Comparison of ENCODE assay signal across 20 cellular contexts in genomic region chr3:148512648-148513047, GRCh38.
DNase-seq lines count a peak whose midpoint lies in the region; TF ChIP-seq lines count a peak whose summit lies in the region.
"Had no signal": no experiment of that assay in that cellular context is flagged by ENCODE, and none has a peak within 500 bp of the region (broad histone marks: within the 10 kb centered on the region; RNA-seq: fewer than 3 reads in every experiment).

No MANE protein-coding gene starts in this region.

- no peak overlapping the region for H3K4me3 Mint-ChIP-seq in nephron
- H3K4me3 Mint-ChIP-seq: CD8-positive, alpha-beta T cell; GM23338; IgD-negative memory B cell had no signal

- peak overlapping the region; percentile 36; the same call in 1 of the 2 replicates for H2AFZ ChIP-seq in MM.1S (ENCODE audit: low read length)

- no peaks in the 10 kb centered on the region for H3K36me3 ChIP-seq in MM.1S (replicated peaks; ENCODE audit: insufficient read depth, low read length)
- H3K36me3 ChIP-seq: BLaER1 treated with 17β-estradiol and CSF1 and Interleukin-3, amounts not matched to agents 10 nM and 100 nM; MG63 had no signal

- H3K4me1 Mint-ChIP-seq in nephron: peaks cover 21% of the 10 kb centered on the region
- H3K4me1 Mint-ChIP-seq: GM23338, IgD-negative memory B cell had no signal

- DNase-seq in EH (ENCODE audit: low read depth) (peak; percentile 24), MM.1S (no peak), cardiac fibroblast (ENCODE audit: low read depth in 2 of 2) (peak; percentile 5 to 37), NCI-H187 (lab: John Stamatoyannopoulos, UW) (no peak), superior temporal gyrus (ENCODE audit: extremely low spot score) (no peak), KBM-7 (no peak)
- DNase-seq: Calu3; CD8-positive, alpha-beta T cell; MG63; NCI-H1092 treated with DMSO at 0.1 percent for 48 hours; NCI-H146; NCI-H2081; NCI-H2171 treated with DMSO at 0.1 percent for 48 hours; SHP77 treated with DMSO at 0.1 percent for 48 hours had no signal

- H4K20me1 ChIP-seq in MM.1S (ENCODE audit: insufficient read depth, low read length): no peaks in the 10 kb centered on the region
- H4K20me1 ChIP-seq: BLaER1 treated with 17β-estradiol and CSF1 and Interleukin-3, amounts not matched to agents 10 nM and 100 nM had no signal

- no peaks in the 10 kb centered on the region for H3F3A ChIP-seq in MM.1S (ENCODE audit: insufficient read depth, low read length)

- TF ChIP-seq CTCF in MM.1S (IDR thresholded peaks at IDR 0.05; ENCODE audit: low read length) (no peak), cardiac fibroblast (IDR thresholded peaks at IDR 0.05; ENCODE audit: low read depth, low read length) (no peak), nephron (IDR thresholded peaks at IDR 0.05; ENCODE audit: unreplicated experiment in 3 of 3) (no peak)

- peak overlapping the region; percentile 57; the same call in 1 of the 2 replicates for H3K27ac ChIP-seq in MM.1S (ENCODE audit: low read length)
- H3K27ac ChIP-seq: A549, HL-60 had no signal

- no peaks in the 10 kb centered on the region for H3K27me3 ChIP-seq in MM.1S (replicated peaks; ENCODE audit: insufficient read depth, low read length)
- H3K27me3 ChIP-seq: BLaER1 treated with 17β-estradiol and CSF1 and Interleukin-3, amounts not matched to agents 10 nM and 100 nM; MG63 had no signal

- no peaks in the 10 kb centered on the region for H3K79me2 ChIP-seq in MM.1S (ENCODE audit: low read length)

- H3K36me3 Mint-ChIP-seq in nephron (ENCODE audit: low read depth): no peaks in the 10 kb centered on the region
- H3K36me3 Mint-ChIP-seq: CD8-positive, alpha-beta T cell; IgD-negative memory B cell had no signal

- H3K27me3 Mint-ChIP-seq in nephron (ENCODE audit: low read depth): no peaks in the 10 kb centered on the region
- H3K27me3 Mint-ChIP-seq: IgD-negative memory B cell had no signal

- H3K9ac ChIP-seq in MM.1S (ENCODE audit: low read length): no peak overlapping the region
- H3K9ac ChIP-seq: BLaER1 treated with 17β-estradiol and CSF1 and Interleukin-3, amounts not matched to agents 10 nM and 100 nM had no signal

- in situ Hi-C loops in KBM-7 (cut with MboI; ENCODE audit: low pct_unique_long_range_greater_than_20kb, low sequenced_read_pairs): no loop called here

- no peaks in the 10 kb centered on the region for H3K9me2 ChIP-seq in MM.1S (replicated peaks; ENCODE audit: insufficient read depth, low read length)

- H3K4me2 ChIP-seq in MM.1S (ENCODE audit: low read depth, low read length): peak overlapping the region; percentile 40; the same call in 1 of the 2 replicates
- H3K4me2 ChIP-seq: A549, GM23338 had no signal

- H3K9me3 ChIP-seq in MM.1S (replicated peaks; ENCODE audit: insufficient read depth, low read length): no peaks in the 10 kb centered on the region
- H3K9me3 ChIP-seq: A549; BLaER1 treated with 17β-estradiol and CSF1 and Interleukin-3, amounts not matched to agents 10 nM and 100 nM; MG63 had no signal

- peak overlapping the region in 2 of 3 experiments; percentile 60 to 63 for H3K27ac Mint-ChIP-seq in nephron
- H3K27ac Mint-ChIP-seq: CD8-positive, alpha-beta T cell; IgD-negative memory B cell had no signal

- no peak overlapping the region for H3K4me3 ChIP-seq in MM.1S (ENCODE audit: low read length)
- no peak overlapping the region for H3K4me3 ChIP-seq in cardiac fibroblast (replicated peaks in 1 of 2; ENCODE audit: low read depth in 2 of 2, low read length in 2 of 2)
- H3K4me3 ChIP-seq: A549; BLaER1 treated with 17β-estradiol and CSF1 and Interleukin-3, amounts not matched to agents 10 nM and 100 nM; GM23338; MG63 had no signal

- H3K4me1 ChIP-seq in MM.1S (ENCODE audit: low read length): peaks cover 26% of the 10 kb centered on the region
- H3K4me1 ChIP-seq: A549 had no signal

- H3K9me3 Mint-ChIP-seq in nephron: no peaks in the 10 kb centered on the region
- H3K9me3 Mint-ChIP-seq: CD8-positive, alpha-beta T cell; GM23338 had no signal

Comparison
In these comparisons a context has a peak if more than half of its experiments do, and no peak if none do; other contexts are left out.
1. DNase-seq: peak in EH (single experiment) and cardiac fibroblast (2 of 2); none in MM.1S (single experiment), NCI-H187 (0 of 2), superior temporal gyrus (single experiment) and KBM-7 (single experiment).